In genomic region chr11:83285771-83286528, GRCh38 we compare ENCODE assay signal across 8 cellular contexts. TPM values are rescaled to one million over a fixed set of nuclear protein-coding genes. Genes with fewer than 3 reads are reported as not detected.
DNase-seq lines count a peak whose midpoint lies in the region; ATAC-seq and TF ChIP-seq lines count a peak whose summit lies in the region.

TSS of gene CCDC90B (minus strand) at chr11:83286367. CDS start at chr11:83285972, 395 bp downstream.

- peak within 1 kb of the TSS; percentile 91 for H3K27ac ChIP-seq in VCaP
- peak within 1 kb of the TSS; percentile 99 for H3K27ac ChIP-seq in breast epithelium
- H3K27ac ChIP-seq in skeletal muscle tissue (ENCODE audit: low read depth, low read length) = peak within 1 kb of the TSS; percentile 98

- peak; percentile 86 for TF ChIP-seq POLR2A in breast epithelium (IDR thresholded peaks at IDR 0.05)

- H3K9me3 ChIP-seq in breast epithelium (no peaks in the 10 kb centered on the region), iPS-18c (ENCODE audit: control insufficient read depth, insufficient read depth, low read length) (no peaks in the 10 kb centered on the region), skeletal muscle tissue (ENCODE audit: control insufficient read depth in 3 of 3, low read length in 3 of 3) (no peaks in the 10 kb centered on the region)

- no peaks in the 10 kb centered on the region for H3K27me3 ChIP-seq in breast epithelium
- no peaks in the 10 kb centered on the region for H3K27me3 ChIP-seq in skeletal muscle tissue (ENCODE audit: control insufficient read depth in 3 of 3, insufficient read depth in 3 of 3, low read length in 3 of 3)

- intact Hi-C loops in breast epithelium (cut with DNase I; ENCODE audit: low total_unique reads) = no loop called here

- TF ChIP-seq CTCF in VCaP (conservative IDR thresholded peaks at IDR 0.05) (peak; percentile 76), breast epithelium (IDR thresholded peaks at IDR 0.05) (no peak)

- ATAC-seq in GM18870 (IDR thresholded peaks at IDR 0.05; ENCODE audit: unreplicated experiment) (peak; percentile 88), HG03135 (IDR thresholded peaks at IDR 0.05; ENCODE audit: unreplicated experiment) (peak; percentile 89)

- peak within 1 kb of the TSS; percentile 96 to 99 (median 97) for H3K9ac ChIP-seq in skeletal muscle tissue (ENCODE audit: low read depth in 1 of 3, low read length in 3 of 3)

- H3K4me1 ChIP-seq in breast epithelium = peaks cover 0 to 3% of the 10 kb centered on the region in 2 donors
- peaks cover 5 to 25% (median 24%) of the 10 kb centered on the region in 3 donors for H3K4me1 ChIP-seq in skeletal muscle tissue (ENCODE audit: control insufficient read depth in 3 of 3, insufficient read depth in 3 of 3, low read length in 3 of 3)

- H3K4me3 ChIP-seq in breast epithelium (peak within 1 kb of the TSS; percentile 70 to 86 (median 84)), iPS-18c (ENCODE audit: insufficient read depth, low read depth, low read length) (peak within 1 kb of the TSS; percentile 98), skeletal muscle tissue (ENCODE audit: low read length in 3 of 3) (peak within 1 kb of the TSS; percentile 94 to 95 (median 94))

- in situ Hi-C loops in ACHN (cut with HindIII; ENCODE audit: low pct_ligation_motif_present, low pct_unique_long_range_greater_than_20kb, low sequenced_read_pairs) = no loop called here

- DNase-seq in ACHN (peak; percentile 94), NCI-H2196 treated with DMSO at 0.1 percent for 48 hours (lab: John Stamatoyannopoulos, UW; ENCODE audit: unreplicated experiment) (peak; percentile 94), breast epithelium (ENCODE audit: low spot score in 2 of 2) (peak; percentile 94 to 96)

- H3K36me3 ChIP-seq in breast epithelium (no peaks in the 10 kb centered on the region), skeletal muscle tissue (ENCODE audit: control insufficient read depth in 3 of 3, insufficient read depth in 3 of 3, low read length in 3 of 3) (peaks cover 0 to 2% (median 0%) of the 10 kb centered on the region in 3 donors)

RNA-seq across cellular contexts. Expression of gene CCDC90B, which starts in this region (rescaled TPM):
- total RNA-seq in breast epithelium (10 to 100 TPM; 35.2 to 47.7 (median 35.4) TPM), skeletal muscle tissue (58.5 TPM)

Comparison
In these comparisons a context has a peak if more than half of its experiments do, and no peak if none do; other contexts are left out.
1. Peak in every context shown above with its lines: DNase-seq, ATAC-seq, H3K4me3 ChIP-seq and H3K27ac ChIP-seq.